Comparison of ENCODE assay signal across 18 cellular contexts in genomic region chr2:85166021-85166420, GRCh38. TPM values are rescaled to one million over a fixed set of nuclear protein-coding genes. Genes with fewer than 3 reads are reported as not detected.
DNase-seq lines count a peak whose midpoint lies in the region; ATAC-seq and TF ChIP-seq lines count a peak whose summit lies in the region.
"Had no signal": no experiment of that assay in that cellular context is flagged by ENCODE, and none has a peak within 500 bp of the region (broad histone marks: within the 10 kb centered on the region; RNA-seq: fewer than 3 reads in every experiment).

No MANE protein-coding gene starts in this region.

- peaks cover 8% of the 10 kb centered on the region for H3K27me3 Mint-ChIP-seq in nephron progenitor cell (ENCODE audit: low read depth, poor library complexity)

- DNase-seq in cardiac septum (ENCODE audit: low spot score) (peak; percentile 47), Right ventricle myocardium superior (no peak), nephron progenitor cell (no peak), spleen (peak; percentile 15), Ammon's horn (ENCODE audit: low spot score) (no peak), NCI-H2227 treated with DMSO at 0.1 percent for 48 hours (lab: John Stamatoyannopoulos, UW) (no peak), transverse colon (no peak)
- DNase-seq: BE2C; C1 segment of cervical spinal cord; CD4-positive, CD25-positive, alpha-beta regulatory T cell; CD8-positive, alpha-beta memory T cell; DMS153; DMS79; GDM1 had no signal

- no peak overlapping the region for H3K4me3 Mint-ChIP-seq in nephron progenitor cell
- H3K4me3 Mint-ChIP-seq: CD4-positive, CD25-positive, alpha-beta regulatory T cell; CD8-positive, alpha-beta memory T cell had no signal

- TF ChIP-seq EP300 in transverse colon (IDR thresholded peaks at IDR 0.05; ENCODE audit: low read depth), result no peak

- H3K36me3 ChIP-seq in spleen (no peaks in the 10 kb centered on the region), transverse colon (no peaks in the 10 kb centered on the region)
- H3K36me3 ChIP-seq: BE2C, HAP-1 had no signal

- 89 to 100% (median 93%) methylated on average over 1 of the region's 1 CpG for WGBS in spleen, 5 donors
- WGBS in transverse colon (ENCODE audit: low coverage in 1 of 2), 2 donors, result 100% methylated on average over 1 of the region's 1 CpG; no CpG with 5 or more reads in 1 of the 2 donors

- ATAC-seq in Right ventricle myocardium superior (ENCODE audit: poor library complexity), result no peak
- ATAC-seq: HepG2 had no signal

- TF ChIP-seq POLR2A in spleen (IDR thresholded peaks at IDR 0.05) (no peak), transverse colon (IDR thresholded peaks at IDR 0.05) (no peak)

- no peak for TF ChIP-seq CTCF in nephron progenitor cell (IDR thresholded peaks at IDR 0.05)
- TF ChIP-seq CTCF in spleen (IDR thresholded peaks at IDR 0.05 in 8 of 11, conservative IDR thresholded peaks at IDR 0.05 in 3 of 11), result no peak
- no peak for TF ChIP-seq CTCF in transverse colon (IDR thresholded peaks at IDR 0.05)

- peaks cover 3% of the 10 kb centered on the region for H3K9me3 Mint-ChIP-seq in nephron progenitor cell
- H3K9me3 Mint-ChIP-seq: CD4-positive, CD25-positive, alpha-beta regulatory T cell had no signal

- in situ Hi-C loops in transverse colon (cut with MboI; ENCODE audit: low pct_ligation_motif_present in 1 of 4, low pct_unique_long_range_greater_than_20kb in 1 of 4, low sequenced_read_pairs in 3 of 4), result no loop called here

- H3K9me3 ChIP-seq in spleen (peaks cover 0 to 7% (median 6%) of the 10 kb centered on the region in 8 donors), transverse colon (no peaks in the 10 kb centered on the region)
- H3K9me3 ChIP-seq: BE2C, HAP-1 had no signal

- no peak overlapping the region for H3K27ac ChIP-seq in spleen
- no peak overlapping the region for H3K27ac ChIP-seq in transverse colon

- peaks cover 48% of the 10 kb centered on the region for H3K36me3 Mint-ChIP-seq in nephron progenitor cell (ENCODE audit: low read depth)
- H3K36me3 Mint-ChIP-seq: CD4-positive, CD25-positive, alpha-beta regulatory T cell; CD8-positive, alpha-beta memory T cell; IgD-negative memory B cell had no signal

- H3K4me3 ChIP-seq in spleen (no peak overlapping the region), transverse colon (no peak overlapping the region)
- H3K4me3 ChIP-seq: HAP-1 had no signal

- peak overlapping the region; percentile 46 for H3K27ac Mint-ChIP-seq in nephron progenitor cell
- H3K27ac Mint-ChIP-seq: CD4-positive, CD25-positive, alpha-beta regulatory T cell; CD8-positive, alpha-beta memory T cell; IgD-negative memory B cell had no signal

- H3K27me3 ChIP-seq in spleen (replicated peaks in 1 of 7), result no peaks in the 10 kb centered on the region
- H3K27me3 ChIP-seq in transverse colon, result no peaks in the 10 kb centered on the region
- H3K27me3 ChIP-seq: BE2C had no signal

- intact Hi-C loops in cardiac septum (cut with DNase I), result no loop called here
- intact Hi-C loops in Right ventricle myocardium superior (cut with DNase I), result no loop called here
- intact Hi-C loops in spleen (cut with DNase I; ENCODE audit: low total_unique reads), result no loop called here
- intact Hi-C loops in transverse colon (cut with DNase I; ENCODE audit: low total_unique reads), result no loop called here

- peaks cover 0 to 14% (median 0%) of the 10 kb centered on the region in 6 donors for H3K4me1 ChIP-seq in spleen
- H3K4me1 ChIP-seq in transverse colon, result peaks cover 0 to 9% (median 2%) of the 10 kb centered on the region in 4 donors

- peaks cover 84% of the 10 kb centered on the region for H3K4me1 Mint-ChIP-seq in nephron progenitor cell
- H3K4me1 Mint-ChIP-seq: CD4-positive, CD25-positive, alpha-beta regulatory T cell; CD8-positive, alpha-beta memory T cell had no signal

RNA-seq across cellular contexts. Expression of gene TCF7L1, which starts 32.8 kb away (rescaled TPM):
- total RNA-seq in cardiac septum (6.0 TPM), Right ventricle myocardium superior (9.3 TPM), spleen (10 to 100 TPM in 3 of 7 donors, 1 to 10 TPM in 4; 3.3 to 15.8 (median 9.8) TPM), transverse colon (1 to 10 TPM in 2 of 4 donors, under 1 TPM in 2; 0.75 to 2.9 (median 1.1) TPM)
- polyA plus RNA-seq in spleen, result 1 to 10 TPM; 2.0 to 5.2 (median 2.4) TPM
- total RNA-seq: A172; CD4-positive, CD25-positive, alpha-beta regulatory T cell; CD8-positive, alpha-beta memory T cell had no signal

Comparison
In these comparisons a context has a peak if more than half of its experiments do, and no peak if none do; other contexts are left out.
1. DNase-seq: peak in cardiac septum (single experiment) and spleen (single experiment); none in Right ventricle myocardium superior (single experiment), nephron progenitor cell (single experiment), Ammon's horn (single experiment), NCI-H2227 treated with DMSO at 0.1 percent for 48 hours (single experiment) and transverse colon (single experiment).